12 cellular contexts compared by ENCODE assay signal in the genomic region with DNA sequence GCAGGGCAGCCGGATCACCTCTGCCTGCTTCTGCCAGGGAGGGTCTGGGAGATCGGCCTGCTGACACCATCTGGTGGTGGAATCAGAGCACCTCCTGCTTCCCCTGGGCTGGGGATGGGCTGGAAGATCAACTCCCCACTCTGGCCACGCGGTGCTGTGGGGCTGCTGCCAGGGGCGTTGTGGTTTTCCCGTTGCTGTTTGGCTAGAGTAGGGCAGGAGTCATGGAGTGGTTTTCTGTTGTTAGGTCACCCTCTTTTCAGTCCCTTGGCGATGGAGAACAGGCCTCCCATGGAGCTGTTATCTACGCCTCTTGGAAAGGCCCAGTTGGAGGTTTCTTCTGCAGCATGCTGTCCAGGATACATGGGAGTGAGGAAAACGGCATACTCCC. TPM values are rescaled to one million over a fixed set of nuclear protein-coding genes. Genes with fewer than 3 reads are reported as not detected.
A peak's percentile ranks its signal among the peaks of the same experiment; 100 is the strongest.
DNase-seq lines count a peak whose midpoint lies in the region; ATAC-seq, FAIRE-seq and TF ChIP-seq lines count a peak whose summit lies in the region.
"Had no signal": no experiment of that assay in that cellular context is flagged by ENCODE, and none has a peak within 500 bp of the region (broad histone marks: within the 10 kb centered on the region; RNA-seq: fewer than 3 reads in every experiment).

No MANE protein-coding gene starts in this region.

- no peak overlapping the region for H3K27ac Mint-ChIP-seq in chondrocyte (ENCODE audit: unreplicated experiment)
- H3K27ac Mint-ChIP-seq: stimulated activated effector memory CD8-positive, alpha-beta T cell treated with anti-CD3 and anti-CD28 coated beads, Interleukin-12 subunit alpha, Interleukin-12 subunit beta, amount 100 ng/mL, for 72 hours had no signal

- no peaks in the 10 kb centered on the region for H3K27me3 Mint-ChIP-seq in chondrocyte (ENCODE audit: low read depth)
- H3K27me3 Mint-ChIP-seq: IgD-negative memory B cell had no signal

- peaks cover 38% of the 10 kb centered on the region; the same call in 1 of the 2 replicates for H4K20me1 ChIP-seq in DND-41 (ENCODE audit: insufficient read depth, low read length)

- H3K36me3 Mint-ChIP-seq in chondrocyte (ENCODE audit: low read depth), result peaks cover 12% of the 10 kb centered on the region
- H3K36me3 Mint-ChIP-seq: IgD-negative memory B cell had no signal

- no peak overlapping the region for H3K4me2 ChIP-seq in DND-41 (ENCODE audit: insufficient read depth, low read length)

- DNase-seq in DND-41 (peak; percentile 27), KBM-7 (peak; percentile 52), chondrocyte (ENCODE audit: low spot score) (no peak), mucosa of descending colon (peak in 1 of 3 donors; percentile 61), GM19239 (ENCODE audit: insufficient read length, low spot score) (no peak)
- no peak for DNase-seq in activated CD4-positive, alpha-beta T cell treated with anti-CD3 and anti-CD28 coated beads, Interleukin-2, amount 50 U/mL, for 1 hour
- DNase-seq: esophagus squamous epithelium, SHP77 treated with DMSO at 0.1 percent for 48 hours had no signal

- no peak overlapping the region for H2AFZ ChIP-seq in DND-41 (ENCODE audit: low read depth, low read length)

- no peak for FAIRE-seq in GM19239 (lab: Jason Lieb, UNC)

- H3K36me3 ChIP-seq in DND-41 (ENCODE audit: insufficient read depth, low read length), result peaks cover 66% of the 10 kb centered on the region
- no peaks in the 10 kb centered on the region for H3K36me3 ChIP-seq in mucosa of descending colon (ENCODE audit: low read depth)

- H3K9me3 Mint-ChIP-seq in chondrocyte (ENCODE audit: low read depth), result peaks cover 3% of the 10 kb centered on the region
- H3K9me3 Mint-ChIP-seq: IgD-negative memory B cell; stimulated activated effector memory CD8-positive, alpha-beta T cell treated with anti-CD3 and anti-CD28 coated beads, Interleukin-12 subunit alpha, Interleukin-12 subunit beta, amount 100 ng/mL, for 72 hours had no signal

- peaks cover 23% of the 10 kb centered on the region for H3K4me1 ChIP-seq in DND-41 (ENCODE audit: insufficient read depth, low read length)
- H3K4me1 ChIP-seq in mucosa of descending colon (ENCODE audit: low read depth), result no peaks in the 10 kb centered on the region

- H3K4me3 ChIP-seq in DND-41 (ENCODE audit: low read depth in 1 of 2, low read length in 2 of 2), result no peak overlapping the region
- no peak overlapping the region for H3K4me3 ChIP-seq in mucosa of descending colon
- H3K4me3 ChIP-seq: esophagus squamous epithelium had no signal

- in situ Hi-C loops in KBM-7 (cut with MboI; ENCODE audit: low pct_unique_long_range_greater_than_20kb, low sequenced_read_pairs), result no loop called here

- peaks cover 98% of the 10 kb centered on the region for H3K79me2 ChIP-seq in DND-41 (ENCODE audit: insufficient read depth, low read length)

- H3K27ac ChIP-seq in DND-41 (ENCODE audit: low read length), result peak overlapping the region; percentile 6
- H3K27ac ChIP-seq: esophagus squamous epithelium had no signal

- ATAC-seq in DND-41 (ENCODE audit: insufficient read depth, low read depth), result peak; percentile 60; the same call in 2 of the 3 replicates
- ATAC-seq in mucosa of descending colon, result peak; percentile 36
- ATAC-seq in HG03469 (IDR thresholded peaks at IDR 0.05; ENCODE audit: unreplicated experiment), result no peak
- no peak for ATAC-seq in GM19351 (IDR thresholded peaks at IDR 0.05; ENCODE audit: unreplicated experiment)
- ATAC-seq: stimulated activated effector memory CD8-positive, alpha-beta T cell treated with anti-CD3 and anti-CD28 coated beads, Interleukin-12 subunit alpha, Interleukin-12 subunit beta, amount 100 ng/mL, for 72 hours had no signal

- no peaks in the 10 kb centered on the region for H3K27me3 ChIP-seq in DND-41 (ENCODE audit: insufficient read depth, low read length, poor library complexity)
- H3K27me3 ChIP-seq: esophagus squamous epithelium had no signal

- no peak overlapping the region for H3K4me3 Mint-ChIP-seq in chondrocyte (ENCODE audit: unreplicated experiment)
- H3K4me3 Mint-ChIP-seq: IgD-negative memory B cell; stimulated activated effector memory CD8-positive, alpha-beta T cell treated with anti-CD3 and anti-CD28 coated beads, Interleukin-12 subunit alpha, Interleukin-12 subunit beta, amount 100 ng/mL, for 72 hours had no signal

- intact Hi-C loops in mucosa of descending colon (cut with DNase I, micrococcal nuclease), result no loop called here

- TF ChIP-seq CTCF in DND-41 (IDR thresholded peaks at IDR 0.05; ENCODE audit: borderline replicate concordance, extremely low read depth, low read length, poor library complexity, severe bottlenecking) (peak; percentile 55), chondrocyte (IDR thresholded peaks at IDR 0.05) (peak; percentile 28), mucosa of descending colon (IDR thresholded peaks at IDR 0.05) (no peak)

- no peak overlapping the region for H3K9ac ChIP-seq in DND-41 (ENCODE audit: low read depth, low read length)

- peaks cover 13% of the 10 kb centered on the region for H3K4me1 Mint-ChIP-seq in chondrocyte (ENCODE audit: low read depth)

- no peaks in the 10 kb centered on the region for H3K9me3 ChIP-seq in DND-41 (ENCODE audit: insufficient read depth, low read length, severe bottlenecking)
- no peaks in the 10 kb centered on the region for H3K9me3 ChIP-seq in mucosa of descending colon
- H3K9me3 ChIP-seq: esophagus squamous epithelium had no signal

RNA-seq across cellular contexts. Expression of gene BCL2L11, which starts 15.2 kb away (rescaled TPM):
- total RNA-seq in chondrocyte (10.8 to 19.2 TPM (median 11.4 TPM) in 3 replicates), mucosa of descending colon (10 to 100 TPM; 40.9 to 44.4 (median 43.7) TPM)

Comparison
In these comparisons a context has a peak if more than half of its experiments do, and no peak if none do; other contexts are left out.
1. ATAC-seq: peak in DND-41 (single experiment) and mucosa of descending colon (single experiment); none in HG03469 (single experiment) and GM19351 (single experiment).
2. DNase-seq: peak in DND-41 (single experiment) and KBM-7 (single experiment); none in chondrocyte (single experiment), activated CD4-positive, alpha-beta T cell treated with anti-CD3 and anti-CD28 coated beads, Interleukin-2, amount 50 U/mL, for 1 hour (single experiment) and GM19239 (single experiment).